14 cellular contexts compared by ENCODE assay signal in the genomic region with DNA sequence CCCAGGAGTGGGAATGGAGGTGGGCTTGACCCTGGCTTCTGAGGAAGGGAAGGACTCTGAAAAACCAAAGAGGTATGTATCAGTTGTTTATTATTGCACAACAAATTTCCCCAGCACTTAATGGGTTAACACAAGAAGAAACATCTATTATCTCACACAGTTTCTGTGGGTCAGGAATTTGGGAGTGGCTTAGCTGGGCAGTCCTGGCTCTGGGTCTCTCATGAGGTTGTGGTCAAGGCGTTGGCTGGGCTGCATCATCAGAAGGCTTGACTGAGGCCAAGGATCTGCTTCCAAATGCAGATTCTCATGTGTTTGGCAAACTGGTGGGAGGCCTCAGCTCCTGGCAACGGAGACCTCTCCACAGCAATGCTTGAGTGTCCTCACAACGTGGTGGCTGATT. TPM values are rescaled to one million over a fixed set of nuclear protein-coding genes. Genes with fewer than 3 reads are reported as not detected.
A peak's percentile ranks its signal among the peaks of the same experiment; 100 is the strongest.
DNase-seq lines count a peak whose midpoint lies in the region; ATAC-seq and TF ChIP-seq lines count a peak whose summit lies in the region.
"Had no signal": no experiment of that assay in that cellular context is flagged by ENCODE, and none has a peak within 500 bp of the region (broad histone marks: within the 10 kb centered on the region; RNA-seq: fewer than 3 reads in every experiment).

No MANE protein-coding gene starts in this region.

- H3K36me3 ChIP-seq in breast epithelium: no peaks in the 10 kb centered on the region
- no peaks in the 10 kb centered on the region for H3K36me3 ChIP-seq in mucosa of descending colon (ENCODE audit: low read depth)

- H3K27me3 ChIP-seq in breast epithelium: no peaks in the 10 kb centered on the region
- H3K27me3 ChIP-seq: tibial nerve had no signal

- DNase-seq in MCF 10A (ENCODE audit: unreplicated experiment) (peak; percentile 69), breast epithelium (ENCODE audit: low spot score in 2 of 2) (no peak), astrocyte of the cerebellum (ENCODE audit: low read depth) (peak; percentile 40), iris pigment epithelial cell (ENCODE audit: low read depth) (peak; percentile 81), endothelial cell (ENCODE audit: low spot score) (no peak), mucosa of descending colon (no peak), C1 segment of cervical spinal cord (lab: John Stamatoyannopoulos, UW) (no peak)
- DNase-seq in activated naive CD8-positive, alpha-beta T cell treated with anti-CD3 and anti-CD28 coated beads for 36 hours: no peak
- DNase-seq: activated CD4-positive, alpha-beta T cell treated with anti-CD3 and anti-CD28 coated beads, Interleukin-2, amount 50 U/mL, for 48 hours; activated gamma-delta T cell treated with Interleukin-2 at 50 U/mL for 16 hours; kidney; nephron progenitor cell had no signal

- BruUV-seq in MCF 10A (replicated peaks; lab: Mats Ljungman, UMichigan): no TSS peak

- H3K4me3 ChIP-seq in breast epithelium (no peak overlapping the region), astrocyte of the cerebellum (ENCODE audit: low read depth, low read length) (no peak overlapping the region), mucosa of descending colon (no peak overlapping the region)
- H3K4me3 ChIP-seq: tibial nerve had no signal

- ATAC-seq in mucosa of descending colon: no peak

- intact Hi-C loops in MCF 10A (cut with micrococcal nuclease): loop anchor here (10.0 kb wide), 1 partner anchor 307 kb away; no protein-coding TSS in a partner anchor
- intact Hi-C loops in breast epithelium (cut with DNase I; ENCODE audit: low total_unique reads): no loop called here
- intact Hi-C loops in mucosa of descending colon (cut with DNase I, micrococcal nuclease): no loop called here

- POLR2A ChIA-PET in MCF 10A (lab: Yijun Ruan, JAX): no interaction called here

- no peaks in the 10 kb centered on the region for H3K9me3 ChIP-seq in breast epithelium
- H3K9me3 ChIP-seq in mucosa of descending colon: no peaks in the 10 kb centered on the region

- H3K27ac Mint-ChIP-seq in MCF 10A (ENCODE audit: low read depth, unreplicated experiment) (peak overlapping the region; percentile 51), endothelial cell (ENCODE audit: unreplicated experiment) (no peak overlapping the region)
- H3K27ac Mint-ChIP-seq in activated naive CD8-positive, alpha-beta T cell treated with anti-CD3 and anti-CD28 coated beads for 36 hours: no peak overlapping the region
- H3K27ac Mint-ChIP-seq: nephron progenitor cell; T-helper 1 cell treated with Interleukin-12 subunit alpha and Interleukin-12 subunit beta and Interleukin-4 antibody, amounts not matched to agents 30 μg/mL and 1 μg/mL, for 36 hours had no signal

- H3K36me3 Mint-ChIP-seq in MCF 10A (ENCODE audit: insufficient read depth, unreplicated experiment): no peaks in the 10 kb centered on the region
- H3K36me3 Mint-ChIP-seq in endothelial cell (ENCODE audit: low read depth, unreplicated experiment): peaks cover 3% of the 10 kb centered on the region
- H3K36me3 Mint-ChIP-seq in activated naive CD8-positive, alpha-beta T cell treated with anti-CD3 and anti-CD28 coated beads for 36 hours: peaks cover 11% of the 10 kb centered on the region

- H3K4me3 Mint-ChIP-seq in MCF 10A (ENCODE audit: unreplicated experiment): no peak overlapping the region
- no peak overlapping the region for H3K4me3 Mint-ChIP-seq in endothelial cell (ENCODE audit: unreplicated experiment)
- no peak overlapping the region for H3K4me3 Mint-ChIP-seq in activated naive CD8-positive, alpha-beta T cell treated with anti-CD3 and anti-CD28 coated beads for 36 hours
- H3K4me3 Mint-ChIP-seq: nephron progenitor cell; T-helper 1 cell treated with Interleukin-12 subunit alpha and Interleukin-12 subunit beta and Interleukin-4 antibody, amounts not matched to agents 30 μg/mL and 1 μg/mL, for 36 hours had no signal

- in situ Hi-C loops in astrocyte of the cerebellum (cut with HindIII; ENCODE audit: low sequenced_read_pairs): no loop called here

- CTCF ChIA-PET in MCF 10A (lab: Yijun Ruan, JAX): interaction anchor here (0.7 kb wide), 1 partner anchor 537 kb away, joined by 3 read pairs; a partner anchor contains a TSS

- no peak overlapping the region for H3K27ac ChIP-seq in breast epithelium
- H3K27ac ChIP-seq: tibial nerve had no signal

- H3K27me3 Mint-ChIP-seq in MCF 10A (ENCODE audit: insufficient read depth, unreplicated experiment) (no peaks in the 10 kb centered on the region), endothelial cell (ENCODE audit: unreplicated experiment) (peaks cover 2% of the 10 kb centered on the region)
- no peaks in the 10 kb centered on the region for H3K27me3 Mint-ChIP-seq in activated naive CD8-positive, alpha-beta T cell treated with anti-CD3 and anti-CD28 coated beads for 36 hours

- H3K9me3 Mint-ChIP-seq in MCF 10A (ENCODE audit: unreplicated experiment) (no peaks in the 10 kb centered on the region), endothelial cell (ENCODE audit: unreplicated experiment) (no peaks in the 10 kb centered on the region)
- peaks cover 9% of the 10 kb centered on the region for H3K9me3 Mint-ChIP-seq in activated naive CD8-positive, alpha-beta T cell treated with anti-CD3 and anti-CD28 coated beads for 36 hours

- H3K4me1 Mint-ChIP-seq in MCF 10A (ENCODE audit: insufficient read depth, unreplicated experiment) (peaks cover 28% of the 10 kb centered on the region), endothelial cell (ENCODE audit: unreplicated experiment) (no peaks in the 10 kb centered on the region)
- peaks cover 7% of the 10 kb centered on the region for H3K4me1 Mint-ChIP-seq in activated naive CD8-positive, alpha-beta T cell treated with anti-CD3 and anti-CD28 coated beads for 36 hours

- no peak for TF ChIP-seq POLR2A in breast epithelium (IDR thresholded peaks at IDR 0.05)

- H3K4me1 ChIP-seq in breast epithelium: no peaks in the 10 kb centered on the region
- H3K4me1 ChIP-seq in mucosa of descending colon (ENCODE audit: low read depth): no peaks in the 10 kb centered on the region

- TF ChIP-seq CTCF in MCF 10A (IDR thresholded peaks at IDR 0.05; ENCODE audit: unreplicated experiment): no peak
- TF ChIP-seq CTCF in breast epithelium (IDR thresholded peaks at IDR 0.05): no peak
- TF ChIP-seq CTCF in astrocyte of the cerebellum (IDR thresholded peaks at IDR 0.05; ENCODE audit: low read depth, low read length, missing control alignments): no peak
- no peak for TF ChIP-seq CTCF in endothelial cell (IDR thresholded peaks at IDR 0.05; ENCODE audit: unreplicated experiment)
- TF ChIP-seq CTCF in mucosa of descending colon (IDR thresholded peaks at IDR 0.05): no peak

RNA-seq across cellular contexts. Expression of a gene that starts 17.5 kb away (rescaled TPM):
- total RNA-seq in MCF 10A (2022) (not detected in 2 replicates), breast epithelium (1 to 10 TPM in 2 of 3 donors, under 1 TPM in 1; 0.32 to 2.6 (median 1.6) TPM), endothelial cell (ENCODE audit: unreplicated experiment) (not detected), mucosa of descending colon (1 to 10 TPM in 1 of 3 donors, not detected in 2; 2.2 TPM)
- total RNA-seq in activated naive CD8-positive, alpha-beta T cell treated with anti-CD3 and anti-CD28 coated beads for 36 hours: under 1 TPM; 0.19 to 0.20 TPM

Comparison
In these comparisons a context has a peak if more than half of its experiments do, and no peak if none do; other contexts are left out.
1. DNase-seq: peak in MCF 10A (single experiment), astrocyte of the cerebellum (single experiment) and iris pigment epithelial cell (single experiment); none in breast epithelium (0 of 2), endothelial cell (single experiment), mucosa of descending colon (0 of 3), C1 segment of cervical spinal cord (0 of 14) and activated naive CD8-positive, alpha-beta T cell treated with anti-CD3 and anti-CD28 coated beads for 36 hours (single experiment).